1 cellular context compared by ENCODE assay signal in genomic region chr14:74302634-74303569, GRCh38.
TF ChIP-seq lines count a peak whose summit lies in the region.

ABCD4 (minus strand) TSS chr14:74302934; CDS start chr14:74302912, 22 bp downstream.

TF ChIP-seq in HepG2, 621 proteins besides CTCF, POLR2A, EP300 and RAD21 (continued from another document):
- TF ChIP-seq SRY (CRISPR knock-in tag; IDR thresholded peaks at IDR 0.05) (peak; percentile 77; the same call in 1 of the 2 replicates), NFE2L1 (CRISPR knock-in tag; IDR thresholded peaks at IDR 0.05; ENCODE audit: borderline replicate concordance) (no peak), PAX8 (CRISPR knock-in tag; IDR thresholded peaks at IDR 0.05; ENCODE audit: borderline replicate concordance) (no peak), ZNF577 (CRISPR knock-in tag; IDR thresholded peaks at IDR 0.05; ENCODE audit: borderline replicate concordance, low read depth) (no peak), ZSCAN25 (CRISPR knock-in tag; IDR thresholded peaks at IDR 0.05) (no peak), FOSL2 (CRISPR knock-in tag; IDR thresholded peaks at IDR 0.05) (no peak; the same call in 1 of the 2 replicates), ELF1 (CRISPR knock-in tag; IDR thresholded peaks at IDR 0.05) (peak; percentile 90), KDM6A (CRISPR knock-in tag; IDR thresholded peaks at IDR 0.05; ENCODE audit: low read depth) (no peak), SKIL (CRISPR knock-in tag; IDR thresholded peaks at IDR 0.05; ENCODE audit: borderline replicate concordance) (no peak; the same call in 1 of the 2 replicates), FOXP4 (CRISPR knock-in tag; IDR thresholded peaks at IDR 0.05) (0 out of 2 replicates have a peak, but pooled peaks have one; percentile 15), CAMTA2 (CRISPR knock-in tag; IDR thresholded peaks at IDR 0.05; ENCODE audit: borderline replicate concordance) (peak; percentile 75; the same call in 1 of the 2 replicates), ZNF484 (CRISPR knock-in tag; IDR thresholded peaks at IDR 0.05; ENCODE audit: borderline replicate concordance, low read depth) (no peak), NFIB (CRISPR knock-in tag; IDR thresholded peaks at IDR 0.05; ENCODE audit: borderline replicate concordance) (no peak), FLYWCH1 (CRISPR knock-in tag; IDR thresholded peaks at IDR 0.05) (no peak; the same call in 1 of the 2 replicates), ADNP (CRISPR knock-in tag; IDR thresholded peaks at IDR 0.05) (no peak), EEA1 (CRISPR knock-in tag; IDR thresholded peaks at IDR 0.05; ENCODE audit: borderline replicate concordance) (peak; percentile 50; the same call in 1 of the 2 replicates), ISX (CRISPR knock-in tag; conservative IDR thresholded peaks at IDR 0.05) (no peak), TBX2 (CRISPR knock-in tag; IDR thresholded peaks at IDR 0.05; ENCODE audit: borderline replicate concordance) (peak; percentile 50; the same call in 1 of the 2 replicates), PREB (CRISPR knock-in tag; IDR thresholded peaks at IDR 0.05) (no peak), ZNF780A (CRISPR knock-in tag; IDR thresholded peaks at IDR 0.05) (no peak), THAP7 (CRISPR knock-in tag; IDR thresholded peaks at IDR 0.05) (no peak; the same call in 1 of the 2 replicates), ZNF816 (CRISPR knock-in tag; IDR thresholded peaks at IDR 0.05; ENCODE audit: borderline replicate concordance) (no peak; the same call in 1 of the 2 replicates), CREB1 (IDR thresholded peaks at IDR 0.05) (no peak), CREB1 (CRISPR knock-in tag; IDR thresholded peaks at IDR 0.05) (peak; percentile 84), ZNF562 (CRISPR knock-in tag; IDR thresholded peaks at IDR 0.05; ENCODE audit: borderline replicate concordance) (no peak), CHCHD3 (CRISPR knock-in tag; IDR thresholded peaks at IDR 0.05) (no peak), SRSF4 (IDR thresholded peaks at IDR 0.05; ENCODE audit: low read depth, low read length, poor library complexity, severe bottlenecking) (no peak), ZNF18 (CRISPR knock-in tag; IDR thresholded peaks at IDR 0.05; ENCODE audit: insufficient replicate concordance) (peak; percentile 49), HOXD1 (CRISPR knock-in tag; IDR thresholded peaks at IDR 0.05) (peak; percentile 78), IRF2 (CRISPR knock-in tag; IDR thresholded peaks at IDR 0.05) (peak; percentile 76; the same call in 1 of the 2 replicates), ZNF891 (CRISPR knock-in tag; IDR thresholded peaks at IDR 0.05) (peak; percentile 82; the same call in 1 of the 2 replicates), MTERF4 (CRISPR knock-in tag; IDR thresholded peaks at IDR 0.05) (peak; percentile 68; the same call in 1 of the 2 replicates), ZNF503 (CRISPR knock-in tag; IDR thresholded peaks at IDR 0.05) (no peak), DMAP1 (CRISPR knock-in tag; IDR thresholded peaks at IDR 0.05) (peak; percentile 51; the same call in 1 of the 2 replicates)
